Comparison of ENCODE assay signal across 8 cellular contexts in the genomic region with DNA sequence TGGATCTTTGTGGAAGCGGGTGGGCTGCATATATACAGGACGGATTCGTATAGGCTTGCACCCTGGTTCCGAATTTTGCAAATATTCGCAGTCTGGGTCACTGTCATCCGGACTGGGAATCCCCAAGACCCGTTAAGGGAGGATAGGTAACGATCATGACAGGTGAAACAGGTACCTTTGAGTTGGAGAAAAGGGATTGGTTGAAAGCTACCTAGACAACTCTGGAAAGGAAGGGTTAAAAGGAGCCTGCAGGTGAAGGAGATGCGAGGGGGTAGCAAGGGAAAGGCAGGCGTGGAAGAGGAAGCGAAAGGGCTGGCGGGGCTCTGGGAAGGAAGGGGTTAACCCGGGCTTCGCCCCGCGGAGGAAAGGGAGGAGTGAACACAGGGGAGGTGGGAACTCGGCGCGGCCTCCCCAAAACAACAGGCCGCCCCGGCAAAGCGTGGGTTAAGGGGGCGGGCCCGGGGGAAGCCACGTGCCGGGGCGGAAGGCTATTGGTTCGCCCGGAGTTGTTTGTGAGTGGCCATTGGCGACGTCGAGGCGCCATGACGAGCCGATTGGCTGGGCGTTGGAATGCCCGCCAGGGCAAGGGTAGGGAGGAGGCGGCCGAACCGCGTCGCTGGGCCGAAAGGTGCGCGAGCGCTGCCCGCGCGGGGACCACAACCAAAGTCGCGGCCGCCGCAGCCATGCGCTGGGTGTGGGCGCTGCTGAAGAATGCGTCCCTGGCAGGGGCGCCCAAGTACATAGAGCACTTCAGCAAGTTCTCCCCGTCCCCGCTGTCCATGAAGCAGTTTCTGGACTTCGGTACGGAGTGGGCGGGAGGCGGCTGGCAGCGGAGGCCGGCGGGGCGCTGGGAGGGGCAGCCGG. TPM values are rescaled to one million over a fixed set of nuclear protein-coding genes. Genes with fewer than 3 reads are reported as not detected.
DNase-seq lines count a peak whose midpoint lies in the region; ATAC-seq lines count a peak whose summit lies in the region.

A gene (plus strand): TSS at position 599 of the 864 bp plus-strand sequence. CDS start 85 bp downstream, at position 684.

- no peaks in the 10 kb centered on the region for H3K9me3 ChIP-seq in naive thymus-derived CD4-positive, alpha-beta T cell (ENCODE audit: control insufficient read depth in 2 of 3, low read length in 3 of 3)

- peaks cover 12 to 14% of the 10 kb centered on the region in 2 donors for H3K4me1 ChIP-seq in naive thymus-derived CD4-positive, alpha-beta T cell (ENCODE audit: control insufficient read depth in 2 of 2, insufficient read depth in 2 of 2, low read length in 2 of 2)

- POLR2A ChIA-PET in naive thymus-derived CD4-positive, alpha-beta T cell (lab: Charles Lee), result interaction anchor here (0.8 to 1.3 kb wide), 11 partner anchors 11 to 307 kb away, joined by 3 to 11 read pairs (median 3); a partner anchor contains a TSS

- ATAC-seq in activated T-helper 17 cell treated with anti-CD3 and anti-CD28 coated beads, Interleukin-2, amount 50 U/mL, for 72 hours (replicated peaks), result peak; percentile 95
- peak; percentile 98 for ATAC-seq in naive thymus-derived CD4-positive, alpha-beta T cell
- peak; percentile 97 for ATAC-seq in stimulated activated memory B cell treated with anti-CD40 and anti-IgM and Interleukin-4, amounts not matched to agents 10 μg/mL and 1 μg/mL and 100 μg/mL, for 72 hours

- DNase-seq in Daoy (ENCODE audit: low read depth) (peak; percentile 93), GOT3 (lab: John Stamatoyannopoulos, UW) (peak; percentile 85), LHCN-M2 (ENCODE audit: low read depth) (peak; percentile 94), RPMI8226 (peak; percentile 98), fibroblast of gingiva (ENCODE audit: low read depth) (peak; percentile 97)
- peak; percentile 92 to 99 (median 97) for DNase-seq in naive thymus-derived CD4-positive, alpha-beta T cell

- H3K4me1 Mint-ChIP-seq in activated T-helper 17 cell treated with anti-CD3 and anti-CD28 coated beads, Interleukin-2, amount 50 U/mL, for 72 hours, result peaks cover 13% of the 10 kb centered on the region
- peaks cover 27 to 41% (median 32%) of the 10 kb centered on the region in 7 donors for H3K4me1 Mint-ChIP-seq in naive thymus-derived CD4-positive, alpha-beta T cell
- peaks cover 38% of the 10 kb centered on the region for H3K4me1 Mint-ChIP-seq in stimulated activated memory B cell treated with anti-CD40 and anti-IgM and Interleukin-4, amounts not matched to agents 10 μg/mL and 1 μg/mL and 100 μg/mL, for 72 hours

- CTCF ChIA-PET in naive thymus-derived CD4-positive, alpha-beta T cell (lab: Charles Lee), result interaction anchor here (0.7 to 5.0 kb wide), 26 partner anchors 7 to 303 kb away, joined by 3 to 57 read pairs (median 4); a partner anchor contains a TSS

- H3K4me3 Mint-ChIP-seq in activated T-helper 17 cell treated with anti-CD3 and anti-CD28 coated beads, Interleukin-2, amount 50 U/mL, for 72 hours, result peak within 1 kb of the TSS; percentile 96
- peak within 1 kb of the TSS; percentile 91 to 100 (median 96) for H3K4me3 Mint-ChIP-seq in naive thymus-derived CD4-positive, alpha-beta T cell
- H3K4me3 Mint-ChIP-seq in stimulated activated memory B cell treated with anti-CD40 and anti-IgM and Interleukin-4, amounts not matched to agents 10 μg/mL and 1 μg/mL and 100 μg/mL, for 72 hours, result peak within 1 kb of the TSS; percentile 96

- H3K27me3 Mint-ChIP-seq in activated T-helper 17 cell treated with anti-CD3 and anti-CD28 coated beads, Interleukin-2, amount 50 U/mL, for 72 hours, result no peaks in the 10 kb centered on the region
- H3K27me3 Mint-ChIP-seq in naive thymus-derived CD4-positive, alpha-beta T cell, result no peaks in the 10 kb centered on the region
- H3K27me3 Mint-ChIP-seq in stimulated activated memory B cell treated with anti-CD40 and anti-IgM and Interleukin-4, amounts not matched to agents 10 μg/mL and 1 μg/mL and 100 μg/mL, for 72 hours, result no peaks in the 10 kb centered on the region

- peak within 1 kb of the TSS; percentile 84 for H3K27ac ChIP-seq in naive thymus-derived CD4-positive, alpha-beta T cell (ENCODE audit: low read depth, low read length)

- peak within 1 kb of the TSS; percentile 92 for H3K4me3 ChIP-seq in naive thymus-derived CD4-positive, alpha-beta T cell (ENCODE audit: low read length)

- H3K36me3 Mint-ChIP-seq in activated T-helper 17 cell treated with anti-CD3 and anti-CD28 coated beads, Interleukin-2, amount 50 U/mL, for 72 hours (ENCODE audit: low read depth), result peaks cover 18% of the 10 kb centered on the region
- H3K36me3 Mint-ChIP-seq in naive thymus-derived CD4-positive, alpha-beta T cell, result peaks cover 0 to 17% (median 4%) of the 10 kb centered on the region in 5 donors
- H3K36me3 Mint-ChIP-seq in stimulated activated memory B cell treated with anti-CD40 and anti-IgM and Interleukin-4, amounts not matched to agents 10 μg/mL and 1 μg/mL and 100 μg/mL, for 72 hours, result peaks cover 15% of the 10 kb centered on the region

- intact Hi-C loops in naive thymus-derived CD4-positive, alpha-beta T cell (cut with micrococcal nuclease), result loop anchor here (1.0 to 10.0 kb wide), 18 partner anchors 22 to 680 kb away; a partner anchor contains a TSS

- no peaks in the 10 kb centered on the region for H3K27me3 ChIP-seq in naive thymus-derived CD4-positive, alpha-beta T cell (ENCODE audit: control insufficient read depth in 2 of 2, insufficient read depth in 2 of 2, low read length in 2 of 2)

- peak within 1 kb of the TSS; percentile 93 for H3K27ac Mint-ChIP-seq in activated T-helper 17 cell treated with anti-CD3 and anti-CD28 coated beads, Interleukin-2, amount 50 U/mL, for 72 hours
- H3K27ac Mint-ChIP-seq in naive thymus-derived CD4-positive, alpha-beta T cell, result peak within 1 kb of the TSS; percentile 87 to 98 (median 95)
- peak within 1 kb of the TSS; percentile 87 for H3K27ac Mint-ChIP-seq in stimulated activated memory B cell treated with anti-CD40 and anti-IgM and Interleukin-4, amounts not matched to agents 10 μg/mL and 1 μg/mL and 100 μg/mL, for 72 hours

- no peaks in the 10 kb centered on the region for H3K9me3 Mint-ChIP-seq in activated T-helper 17 cell treated with anti-CD3 and anti-CD28 coated beads, Interleukin-2, amount 50 U/mL, for 72 hours
- peaks cover 0 to 2% (median 0%) of the 10 kb centered on the region in 11 donors for H3K9me3 Mint-ChIP-seq in naive thymus-derived CD4-positive, alpha-beta T cell
- H3K9me3 Mint-ChIP-seq in stimulated activated memory B cell treated with anti-CD40 and anti-IgM and Interleukin-4, amounts not matched to agents 10 μg/mL and 1 μg/mL and 100 μg/mL, for 72 hours, result no peaks in the 10 kb centered on the region

- peaks cover 0 to 27% (median 0%) of the 10 kb centered on the region in 3 experiments for H3K36me3 ChIP-seq in naive thymus-derived CD4-positive, alpha-beta T cell (ENCODE audit: control insufficient read depth in 2 of 3, insufficient read depth in 3 of 3, low read length in 3 of 3)

RNA-seq across cellular contexts. Expression of the gene that starts here (rescaled TPM):
- 4.5 and 5.7 TPM in 2 replicates for total RNA-seq in Daoy (2014; rRNA removed; shearing (Covaris generic))
- total RNA-seq in LHCN-M2 (2014; rRNA removed), result 22.3 and 22.5 TPM in 2 replicates
- polyA plus RNA-seq in LHCN-M2 (2012), result 29.7 TPM
- total RNA-seq in activated T-helper 17 cell treated with anti-CD3 and anti-CD28 coated beads, Interleukin-2, amount 50 U/mL, for 72 hours, result 10 to 100 TPM; 10.0 to 15.2 TPM
- total RNA-seq in naive thymus-derived CD4-positive, alpha-beta T cell, result 10 to 100 TPM; 16.7 to 48.3 (median 22.5) TPM
- polyA plus RNA-seq in naive thymus-derived CD4-positive, alpha-beta T cell, result 10 to 100 TPM; 37.2 to 50.4 TPM

Comparison
In these comparisons a context has a peak if more than half of its experiments do, and no peak if none do; other contexts are left out.
1. Peak in every context shown above with its lines: DNase-seq, ATAC-seq, H3K4me3 ChIP-seq and H3K27ac ChIP-seq.